1 cellular context compared by ENCODE assay signal in genomic region chr1:229258851-229259110, GRCh38.
TF ChIP-seq lines count a peak whose summit lies in the region.

No MANE protein-coding gene starts in this region.

TF ChIP-seq in IMR-90, 13 proteins besides CTCF, POLR2A, EP300 and RAD21 (continued from another document):
- no peak for TF ChIP-seq ELK1 (IDR thresholded peaks at IDR 0.05; ENCODE audit: borderline replicate concordance, low read depth, low read length)
- TF ChIP-seq SMC3 (IDR thresholded peaks at IDR 0.05; ENCODE audit: low read depth, low read length) = no peak
- no peak for TF ChIP-seq BHLHE40 (IDR thresholded peaks at IDR 0.05; ENCODE audit: low read depth, low read length)
- no peak for TF ChIP-seq RCOR1 (IDR thresholded peaks at IDR 0.05; ENCODE audit: insufficient replicate concordance, low read length)
- no peak for TF ChIP-seq CEBPB (IDR thresholded peaks at IDR 0.05; ENCODE audit: low read depth, low read length)
- TF ChIP-seq FOS (IDR thresholded peaks at IDR 0.05; ENCODE audit: low read depth, low read length) = no peak
- no peak for TF ChIP-seq CHD1 (IDR thresholded peaks at IDR 0.05; ENCODE audit: low read depth, low read length)
- TF ChIP-seq MAFK (IDR thresholded peaks at IDR 0.05; ENCODE audit: low read depth, low read length) = no peak
